Comparison of ENCODE assay signal across 1 cellular context in the genomic region with DNA sequence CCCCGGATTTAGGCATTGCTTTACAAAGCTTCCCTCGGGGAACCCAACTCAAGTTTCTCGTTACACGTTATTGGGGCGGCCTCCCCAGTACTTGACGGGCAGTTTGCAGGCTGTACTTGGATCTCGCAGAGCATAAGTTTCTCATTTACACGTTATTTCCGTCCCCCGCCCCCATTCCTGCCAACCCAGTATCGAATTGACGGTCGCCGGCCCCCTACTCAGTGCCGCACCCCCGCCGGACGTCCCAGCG.
TF ChIP-seq lines count a peak whose summit lies in the region.

No MANE protein-coding gene starts in this region.

TF ChIP-seq in K562, 482 proteins besides CTCF, POLR2A, EP300 and RAD21 (continued from another document and continues in another):
- TF ChIP-seq HSF4 (CRISPR knock-in tag; IDR thresholded peaks at IDR 0.05; ENCODE audit: borderline replicate concordance) (no peak), ZNF282 (CRISPR knock-in tag; IDR thresholded peaks at IDR 0.05) (no peak), TFAM (CRISPR knock-in tag; conservative IDR thresholded peaks at IDR 0.05) (no peak), RCOR1 (IDR thresholded peaks at IDR 0.05; ENCODE audit: borderline replicate concordance in 1 of 2, low read depth in 2 of 2, low read length in 2 of 2) (no peak), ZNF143 (CRISPR knock-in tag; IDR thresholded peaks at IDR 0.05) (no peak), SMARCE1 (IDR thresholded peaks at IDR 0.05) (no peak), CXXC5 (CRISPR knock-in tag; IDR thresholded peaks at IDR 0.05) (no peak), SMARCB1 (IDR thresholded peaks at IDR 0.05; ENCODE audit: insufficient read length, low read depth) (no peak), ARID1B (IDR thresholded peaks at IDR 0.05) (no peak), PHF21A (IDR thresholded peaks at IDR 0.05; ENCODE audit: borderline replicate concordance, low read depth) (peak; percentile 50; the same call in 1 of the 2 replicates), TCF7 (IDR thresholded peaks at IDR 0.05; ENCODE audit: borderline replicate concordance) (no peak), NFE2 (IDR thresholded peaks at IDR 0.05; ENCODE audit: low read depth) (no peak), FOXK1 (CRISPR knock-in tag; IDR thresholded peaks at IDR 0.05; ENCODE audit: borderline replicate concordance) (no peak), ZC3H11A (IDR thresholded peaks at IDR 0.05; ENCODE audit: low read depth, low read length) (no peak), RB1 (IDR thresholded peaks at IDR 0.05; ENCODE audit: low read depth) (no peak), IRF2 (CRISPR knock-in tag; IDR thresholded peaks at IDR 0.05) (no peak), CREM (IDR thresholded peaks at IDR 0.05; ENCODE audit: low read depth) (no peak), SOX6 (IDR thresholded peaks at IDR 0.05) (no peak), SIX5 (IDR thresholded peaks at IDR 0.05; ENCODE audit: borderline replicate concordance in 1 of 2, insufficient read depth in 1 of 2, low read depth in 1 of 2, low read length in 2 of 2) (no peak), SIRT6 (IDR thresholded peaks at IDR 0.05; ENCODE audit: low read depth, low read length) (no peak), MEIS2 (IDR thresholded peaks at IDR 0.05; ENCODE audit: partially characterized antibody) (no peak), ETV6 (IDR thresholded peaks at IDR 0.05; ENCODE audit: borderline replicate concordance in 1 of 2, low read depth in 2 of 2, low read length in 1 of 2) (no peak), ETV6 (CRISPR knock-in tag; IDR thresholded peaks at IDR 0.05; ENCODE audit: borderline replicate concordance) (no peak), ZNF436 (CRISPR knock-in tag; IDR thresholded peaks at IDR 0.05) (no peak), NFRKB (IDR thresholded peaks at IDR 0.05; ENCODE audit: low read depth) (no peak), DPF2 (IDR thresholded peaks at IDR 0.05) (0 out of 2 replicates have a peak, but pooled peaks have one; percentile 19), ZNF445 (CRISPR knock-in tag; IDR thresholded peaks at IDR 0.05; ENCODE audit: low read depth) (no peak), CBFA2T3 (IDR thresholded peaks at IDR 0.05) (no peak), POLR2AphosphoS5 (IDR thresholded peaks at IDR 0.05; ENCODE audit: control insufficient read depth, insufficient read depth, low read depth, low read length) (peak; percentile 65), SREBF1 (IDR thresholded peaks at IDR 0.05; ENCODE audit: borderline replicate concordance, low read depth, low read length) (no peak)
- TF ChIP-seq, protein P1, sequence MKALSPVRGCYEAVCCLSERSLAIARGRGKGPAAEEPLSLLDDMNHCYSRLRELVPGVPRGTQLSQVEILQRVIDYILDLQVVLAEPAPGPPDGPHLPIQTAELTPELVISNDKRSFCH (CRISPR knock-in tag; IDR thresholded peaks at IDR 0.05), result no peak
- TF ChIP-seq, protein P1 (tag; IDR thresholded peaks at IDR 0.05), result no peak
- TF ChIP-seq, protein P2, sequence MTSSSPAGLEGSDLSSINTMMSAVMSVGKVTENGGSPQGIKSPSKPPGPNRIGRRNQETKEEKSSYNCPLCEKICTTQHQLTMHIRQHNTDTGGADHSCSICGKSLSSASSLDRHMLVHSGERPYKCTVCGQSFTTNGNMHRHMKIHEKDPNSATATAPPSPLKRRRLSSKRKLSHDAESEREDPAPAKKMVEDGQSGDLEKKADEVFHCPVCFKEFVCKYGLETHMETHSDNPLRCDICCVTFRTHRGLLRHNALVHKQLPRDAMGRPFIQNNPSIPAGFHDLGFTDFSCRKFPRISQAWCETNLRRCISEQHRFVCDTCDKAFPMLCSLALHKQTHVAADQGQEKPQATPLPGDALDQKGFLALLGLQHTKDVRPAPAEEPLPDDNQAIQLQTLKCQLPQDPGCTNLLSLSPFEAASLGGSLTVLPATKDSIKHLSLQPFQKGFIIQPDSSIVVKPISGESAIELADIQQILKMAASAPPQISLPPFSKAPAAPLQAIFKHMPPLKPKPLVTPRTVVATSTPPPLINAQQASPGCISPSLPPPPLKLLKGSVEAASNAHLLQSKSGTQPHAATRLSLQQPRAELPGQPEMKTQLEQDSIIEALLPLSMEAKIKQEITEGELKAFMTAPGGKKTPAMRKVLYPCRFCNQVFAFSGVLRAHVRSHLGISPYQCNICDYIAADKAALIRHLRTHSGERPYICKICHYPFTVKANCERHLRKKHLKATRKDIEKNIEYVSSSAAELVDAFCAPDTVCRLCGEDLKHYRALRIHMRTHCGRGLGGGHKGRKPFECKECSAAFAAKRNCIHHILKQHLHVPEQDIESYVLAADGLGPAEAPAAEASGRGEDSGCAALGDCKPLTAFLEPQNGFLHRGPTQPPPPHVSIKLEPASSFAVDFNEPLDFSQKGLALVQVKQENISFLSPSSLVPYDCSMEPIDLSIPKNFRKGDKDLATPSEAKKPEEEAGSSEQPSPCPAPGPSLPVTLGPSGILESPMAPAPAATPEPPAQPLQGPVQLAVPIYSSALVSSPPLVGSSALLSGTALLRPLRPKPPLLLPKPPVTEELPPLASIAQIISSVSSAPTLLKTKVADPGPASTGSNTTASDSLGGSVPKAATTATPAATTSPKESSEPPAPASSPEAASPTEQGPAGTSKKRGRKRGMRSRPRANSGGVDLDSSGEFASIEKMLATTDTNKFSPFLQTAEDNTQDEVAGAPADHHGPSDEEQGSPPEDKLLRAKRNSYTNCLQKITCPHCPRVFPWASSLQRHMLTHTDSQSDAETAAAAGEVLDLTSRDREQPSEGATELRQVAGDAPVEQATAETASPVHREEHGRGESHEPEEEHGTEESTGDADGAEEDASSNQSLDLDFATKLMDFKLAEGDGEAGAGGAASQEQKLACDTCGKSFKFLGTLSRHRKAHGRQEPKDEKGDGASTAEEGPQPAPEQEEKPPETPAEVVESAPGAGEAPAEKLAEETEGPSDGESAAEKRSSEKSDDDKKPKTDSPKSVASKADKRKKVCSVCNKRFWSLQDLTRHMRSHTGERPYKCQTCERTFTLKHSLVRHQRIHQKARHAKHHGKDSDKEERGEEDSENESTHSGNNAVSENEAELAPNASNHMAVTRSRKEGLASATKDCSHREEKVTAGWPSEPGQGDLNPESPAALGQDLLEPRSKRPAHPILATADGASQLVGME (CRISPR knock-in tag; IDR thresholded peaks at IDR 0.05), result no peak
- TF ChIP-seq, protein P3, sequence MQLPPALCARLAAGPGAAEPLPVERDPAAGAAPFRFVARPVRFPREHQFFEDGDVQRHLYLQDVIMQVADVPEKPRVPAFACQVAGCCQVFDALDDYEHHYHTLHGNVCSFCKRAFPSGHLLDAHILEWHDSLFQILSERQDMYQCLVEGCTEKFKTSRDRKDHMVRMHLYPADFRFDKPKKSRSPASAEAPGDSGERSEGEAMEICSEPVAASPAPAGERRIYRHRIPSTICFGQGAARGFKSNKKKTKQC (CRISPR knock-in tag; IDR thresholded peaks at IDR 0.05), result 0 out of 2 replicates have a peak, but pooled peaks have one; percentile 14
- TF ChIP-seq, protein P4, sequence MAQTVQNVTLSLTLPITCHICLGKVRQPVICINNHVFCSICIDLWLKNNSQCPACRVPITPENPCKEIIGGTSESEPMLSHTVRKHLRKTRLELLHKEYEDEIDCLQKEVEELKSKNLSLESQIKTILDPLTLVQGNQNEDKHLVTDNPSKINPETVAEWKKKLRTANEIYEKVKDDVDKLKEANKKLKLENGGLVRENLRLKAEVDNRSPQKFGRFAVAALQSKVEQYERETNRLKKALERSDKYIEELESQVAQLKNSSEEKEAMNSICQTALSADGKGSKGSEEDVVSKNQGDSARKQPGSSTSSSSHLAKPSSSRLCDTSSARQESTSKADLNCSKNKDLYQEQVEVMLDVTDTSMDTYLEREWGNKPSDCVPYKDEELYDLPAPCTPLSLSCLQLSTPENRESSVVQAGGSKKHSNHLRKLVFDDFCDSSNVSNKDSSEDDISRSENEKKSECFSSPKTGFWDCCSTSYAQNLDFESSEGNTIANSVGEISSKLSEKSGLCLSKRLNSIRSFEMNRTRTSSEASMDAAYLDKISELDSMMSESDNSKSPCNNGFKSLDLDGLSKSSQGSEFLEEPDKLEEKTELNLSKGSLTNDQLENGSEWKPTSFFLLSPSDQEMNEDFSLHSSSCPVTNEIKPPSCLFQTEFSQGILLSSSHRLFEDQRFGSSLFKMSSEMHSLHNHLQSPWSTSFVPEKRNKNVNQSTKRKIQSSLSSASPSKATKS (CRISPR knock-in tag; IDR thresholded peaks at IDR 0.05), result no peak
- TF ChIP-seq, protein P5, sequence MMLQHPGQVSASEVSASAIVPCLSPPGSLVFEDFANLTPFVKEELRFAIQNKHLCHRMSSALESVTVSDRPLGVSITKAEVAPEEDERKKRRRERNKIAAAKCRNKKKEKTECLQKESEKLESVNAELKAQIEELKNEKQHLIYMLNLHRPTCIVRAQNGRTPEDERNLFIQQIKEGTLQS (IDR thresholded peaks at IDR 0.05), result no peak
- TF ChIP-seq, protein P5 (CRISPR knock-in tag; conservative IDR thresholded peaks at IDR 0.05), result no peak
- TF ChIP-seq, protein P6, sequence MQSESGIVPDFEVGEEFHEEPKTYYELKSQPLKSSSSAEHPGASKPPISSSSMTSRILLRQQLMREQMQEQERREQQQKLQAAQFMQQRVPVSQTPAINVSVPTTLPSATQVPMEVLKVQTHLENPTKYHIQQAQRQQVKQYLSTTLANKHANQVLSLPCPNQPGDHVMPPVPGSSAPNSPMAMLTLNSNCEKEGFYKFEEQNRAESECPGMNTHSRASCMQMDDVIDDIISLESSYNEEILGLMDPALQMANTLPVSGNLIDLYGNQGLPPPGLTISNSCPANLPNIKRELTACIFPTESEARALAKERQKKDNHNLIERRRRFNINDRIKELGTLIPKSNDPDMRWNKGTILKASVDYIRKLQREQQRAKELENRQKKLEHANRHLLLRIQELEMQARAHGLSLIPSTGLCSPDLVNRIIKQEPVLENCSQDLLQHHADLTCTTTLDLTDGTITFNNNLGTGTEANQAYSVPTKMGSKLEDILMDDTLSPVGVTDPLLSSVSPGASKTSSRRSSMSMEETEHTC (IDR thresholded peaks at IDR 0.05), result no peak
- TF ChIP-seq, protein P7, sequence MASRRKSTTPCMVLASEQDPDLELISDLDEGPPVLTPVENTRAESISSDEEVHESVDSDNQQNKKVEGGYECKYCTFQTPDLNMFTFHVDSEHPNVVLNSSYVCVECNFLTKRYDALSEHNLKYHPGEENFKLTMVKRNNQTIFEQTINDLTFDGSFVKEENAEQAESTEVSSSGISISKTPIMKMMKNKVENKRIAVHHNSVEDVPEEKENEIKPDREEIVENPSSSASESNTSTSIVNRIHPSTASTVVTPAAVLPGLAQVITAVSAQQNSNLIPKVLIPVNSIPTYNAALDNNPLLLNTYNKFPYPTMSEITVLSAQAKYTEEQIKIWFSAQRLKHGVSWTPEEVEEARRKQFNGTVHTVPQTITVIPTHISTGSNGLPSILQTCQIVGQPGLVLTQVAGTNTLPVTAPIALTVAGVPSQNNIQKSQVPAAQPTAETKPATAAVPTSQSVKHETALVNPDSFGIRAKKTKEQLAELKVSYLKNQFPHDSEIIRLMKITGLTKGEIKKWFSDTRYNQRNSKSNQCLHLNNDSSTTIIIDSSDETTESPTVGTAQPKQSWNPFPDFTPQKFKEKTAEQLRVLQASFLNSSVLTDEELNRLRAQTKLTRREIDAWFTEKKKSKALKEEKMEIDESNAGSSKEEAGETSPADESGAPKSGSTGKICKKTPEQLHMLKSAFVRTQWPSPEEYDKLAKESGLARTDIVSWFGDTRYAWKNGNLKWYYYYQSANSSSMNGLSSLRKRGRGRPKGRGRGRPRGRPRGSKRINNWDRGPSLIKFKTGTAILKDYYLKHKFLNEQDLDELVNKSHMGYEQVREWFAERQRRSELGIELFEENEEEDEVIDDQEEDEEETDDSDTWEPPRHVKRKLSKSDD (conservative IDR thresholded peaks at IDR 0.05; ENCODE audit: low read length), result no peak
- TF ChIP-seq, protein P8, sequence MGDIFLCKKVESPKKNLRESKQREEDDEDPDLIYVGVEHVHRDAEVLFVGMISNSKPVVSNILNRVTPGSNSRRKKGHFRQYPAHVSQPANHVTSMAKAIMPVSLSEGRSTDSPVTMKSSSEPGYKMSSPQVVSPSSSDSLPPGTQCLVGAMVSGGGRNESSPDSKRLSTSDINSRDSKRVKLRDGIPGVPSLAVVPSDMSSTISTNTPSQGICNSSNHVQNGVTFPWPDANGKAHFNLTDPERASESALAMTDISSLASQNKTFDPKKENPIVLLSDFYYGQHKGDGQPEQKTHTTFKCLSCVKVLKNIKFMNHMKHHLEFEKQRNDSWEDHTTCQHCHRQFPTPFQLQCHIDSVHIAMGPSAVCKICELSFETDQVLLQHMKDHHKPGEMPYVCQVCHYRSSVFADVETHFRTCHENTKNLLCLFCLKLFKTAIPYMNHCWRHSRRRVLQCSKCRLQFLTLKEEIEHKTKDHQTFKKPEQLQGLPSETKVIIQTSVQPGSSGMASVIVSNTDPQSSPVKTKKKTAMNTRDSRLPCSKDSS (IDR thresholded peaks at IDR 0.05; ENCODE audit: low read depth, partially characterized antibody), result no peak
- TF ChIP-seq, protein P9, sequence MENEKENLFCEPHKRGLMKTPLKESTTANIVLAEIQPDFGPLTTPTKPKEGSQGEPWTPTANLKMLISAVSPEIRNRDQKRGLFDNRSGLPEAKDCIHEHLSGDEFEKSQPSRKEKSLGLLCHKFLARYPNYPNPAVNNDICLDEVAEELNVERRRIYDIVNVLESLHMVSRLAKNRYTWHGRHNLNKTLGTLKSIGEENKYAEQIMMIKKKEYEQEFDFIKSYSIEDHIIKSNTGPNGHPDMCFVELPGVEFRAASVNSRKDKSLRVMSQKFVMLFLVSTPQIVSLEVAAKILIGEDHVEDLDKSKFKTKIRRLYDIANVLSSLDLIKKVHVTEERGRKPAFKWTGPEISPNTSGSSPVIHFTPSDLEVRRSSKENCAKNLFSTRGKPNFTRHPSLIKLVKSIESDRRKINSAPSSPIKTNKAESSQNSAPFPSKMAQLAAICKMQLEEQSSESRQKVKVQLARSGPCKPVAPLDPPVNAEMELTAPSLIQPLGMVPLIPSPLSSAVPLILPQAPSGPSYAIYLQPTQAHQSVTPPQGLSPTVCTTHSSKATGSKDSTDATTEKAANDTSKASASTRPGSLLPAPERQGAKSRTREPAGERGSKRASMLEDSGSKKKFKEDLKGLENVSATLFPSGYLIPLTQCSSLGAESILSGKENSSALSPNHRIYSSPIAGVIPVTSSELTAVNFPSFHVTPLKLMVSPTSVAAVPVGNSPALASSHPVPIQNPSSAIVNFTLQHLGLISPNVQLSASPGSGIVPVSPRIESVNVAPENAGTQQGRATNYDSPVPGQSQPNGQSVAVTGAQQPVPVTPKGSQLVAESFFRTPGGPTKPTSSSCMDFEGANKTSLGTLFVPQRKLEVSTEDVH (IDR thresholded peaks at IDR 0.05; ENCODE audit: low read depth, partially characterized antibody), result no peak
- TF ChIP-seq, protein P10, sequence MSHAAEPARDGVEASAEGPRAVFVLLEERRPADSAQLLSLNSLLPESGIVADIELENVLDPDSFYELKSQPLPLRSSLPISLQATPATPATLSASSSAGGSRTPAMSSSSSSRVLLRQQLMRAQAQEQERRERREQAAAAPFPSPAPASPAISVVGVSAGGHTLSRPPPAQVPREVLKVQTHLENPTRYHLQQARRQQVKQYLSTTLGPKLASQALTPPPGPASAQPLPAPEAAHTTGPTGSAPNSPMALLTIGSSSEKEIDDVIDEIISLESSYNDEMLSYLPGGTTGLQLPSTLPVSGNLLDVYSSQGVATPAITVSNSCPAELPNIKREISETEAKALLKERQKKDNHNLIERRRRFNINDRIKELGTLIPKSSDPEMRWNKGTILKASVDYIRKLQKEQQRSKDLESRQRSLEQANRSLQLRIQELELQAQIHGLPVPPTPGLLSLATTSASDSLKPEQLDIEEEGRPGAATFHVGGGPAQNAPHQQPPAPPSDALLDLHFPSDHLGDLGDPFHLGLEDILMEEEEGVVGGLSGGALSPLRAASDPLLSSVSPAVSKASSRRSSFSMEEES (CRISPR knock-in tag; IDR thresholded peaks at IDR 0.05), result no peak
